14 cellular contexts compared by ENCODE assay signal in genomic region chr11:5550440-5551095, GRCh38. TPM values are rescaled to one million over a fixed set of nuclear protein-coding genes. Genes with fewer than 3 reads are reported as not detected.
DNase-seq lines count a peak whose midpoint lies in the region; ATAC-seq and TF ChIP-seq lines count a peak whose summit lies in the region.
"Had no signal": no experiment of that assay in that cellular context is flagged by ENCODE, and none has a peak within 500 bp of the region (broad histone marks: within the 10 kb centered on the region; RNA-seq: fewer than 3 reads in every experiment).

No MANE protein-coding gene starts in this region.

- ATAC-seq in GM21576 (IDR thresholded peaks at IDR 0.05; ENCODE audit: unreplicated experiment) = peak; percentile 55
- no peak for ATAC-seq in activated T-cell treated with anti-CD3 and anti-CD28 coated beads, Interleukin-2, amount 50 U/mL, for 4 hours
- ATAC-seq: gastrocnemius medialis, natural killer cell had no signal

- H3K9me3 ChIP-seq in fibroblast of lung (ENCODE audit: control insufficient read depth, insufficient read depth, low read depth, low read length) = no peaks in the 10 kb centered on the region
- H3K9me3 ChIP-seq: gastrocnemius medialis had no signal

- H3K4me3 Mint-ChIP-seq in chondrocyte (ENCODE audit: unreplicated experiment) = no peak overlapping the region
- H3K4me3 Mint-ChIP-seq in activated T-cell treated with anti-CD3 and anti-CD28 coated beads, Interleukin-2, amount 50 U/mL, for 4 hours = no peak overlapping the region
- H3K4me3 Mint-ChIP-seq: activated naive CD4-positive, alpha-beta T cell treated with anti-CD3 and anti-CD28 coated beads, Interleukin-2, amount 10 ng/mL, durations not matched to agents 7 days and 5 days; natural killer cell had no signal

- H2AFZ ChIP-seq in fibroblast of lung (ENCODE audit: low read length) = no peak overlapping the region

- H3K4me1 Mint-ChIP-seq in chondrocyte (ENCODE audit: low read depth) = peaks cover 8% of the 10 kb centered on the region
- H3K4me1 Mint-ChIP-seq in activated T-cell treated with anti-CD3 and anti-CD28 coated beads, Interleukin-2, amount 50 U/mL, for 4 hours (ENCODE audit: low read depth) = no peaks in the 10 kb centered on the region
- H3K4me1 Mint-ChIP-seq: activated naive CD4-positive, alpha-beta T cell treated with anti-CD3 and anti-CD28 coated beads, Interleukin-2, amount 10 ng/mL, durations not matched to agents 7 days and 5 days; natural killer cell had no signal

- peak overlapping the region; percentile 40 for H3K27ac ChIP-seq in fibroblast of lung (ENCODE audit: insufficient read depth, low read length)
- H3K27ac ChIP-seq: gastrocnemius medialis had no signal

- H3K4me1 ChIP-seq in fibroblast of lung (ENCODE audit: control insufficient read depth, extremely low read depth, insufficient read depth, low read length) = no peaks in the 10 kb centered on the region
- H3K4me1 ChIP-seq: gastrocnemius medialis had no signal

- no peak overlapping the region for H3K9ac ChIP-seq in fibroblast of lung (ENCODE audit: insufficient read depth, low read length)

- DNase-seq in BJ (ENCODE audit: low read depth) (peak; percentile 51), HK-2 (ENCODE audit: unreplicated experiment) (peak; percentile 1), fibroblast of lung (ENCODE audit: low read depth in 2 of 2) (peak; percentile 37 to 94), anterior cingulate cortex (lab: John Stamatoyannopoulos, UW) (no peak), chondrocyte (ENCODE audit: low spot score) (no peak), NCI-H524 treated with DMSO at 0.1 percent for 48 hours (lab: John Stamatoyannopoulos, UW) (no peak)
- DNase-seq in activated T-cell treated with anti-CD3 and anti-CD28 coated beads, Interleukin-2, amount 50 U/mL, for 4 hours = no peak
- DNase-seq: activated naive CD4-positive, alpha-beta T cell treated with anti-CD3 and anti-CD28 coated beads, Interleukin-2, amount 10 ng/mL, durations not matched to agents 7 days and 5 days; Calu3; gastrocnemius medialis; natural killer cell; NCI-H187 treated with DMSO at 0.1 percent for 48 hours; T-helper 9 cell had no signal

- no peak overlapping the region for H3K27ac Mint-ChIP-seq in chondrocyte (ENCODE audit: unreplicated experiment)
- H3K27ac Mint-ChIP-seq: activated naive CD4-positive, alpha-beta T cell treated with anti-CD3 and anti-CD28 coated beads, Interleukin-2, amount 10 ng/mL, durations not matched to agents 7 days and 5 days; natural killer cell had no signal

- no peaks in the 10 kb centered on the region for H3K36me3 ChIP-seq in BJ (ENCODE audit: control insufficient read depth, insufficient read depth, low read length)
- H3K36me3 ChIP-seq in fibroblast of lung (ENCODE audit: control insufficient read depth, insufficient read depth, low read length) = no peaks in the 10 kb centered on the region
- H3K36me3 ChIP-seq: gastrocnemius medialis had no signal

- H3K4me2 ChIP-seq in fibroblast of lung (ENCODE audit: extremely low read depth, insufficient read depth, low read length) = peak overlapping the region; percentile 46

- H3K9me3 Mint-ChIP-seq in chondrocyte (ENCODE audit: low read depth) = no peaks in the 10 kb centered on the region
- no peaks in the 10 kb centered on the region for H3K9me3 Mint-ChIP-seq in activated T-cell treated with anti-CD3 and anti-CD28 coated beads, Interleukin-2, amount 50 U/mL, for 4 hours
- H3K9me3 Mint-ChIP-seq: activated naive CD4-positive, alpha-beta T cell treated with anti-CD3 and anti-CD28 coated beads, Interleukin-2, amount 10 ng/mL, durations not matched to agents 7 days and 5 days; natural killer cell had no signal

- H3K4me3 ChIP-seq in BJ (ENCODE audit: low read depth, low read length) = no peak overlapping the region
- no peak overlapping the region for H3K4me3 ChIP-seq in fibroblast of lung (replicated peaks in 1 of 4; ENCODE audit: control extremely low read depth in 1 of 4, insufficient read depth in 1 of 4, low read depth in 3 of 4, low read length in 4 of 4)
- H3K4me3 ChIP-seq: gastrocnemius medialis had no signal

- H3K79me2 ChIP-seq in fibroblast of lung (ENCODE audit: control insufficient read depth, insufficient read depth, low read length) = no peaks in the 10 kb centered on the region

- TF ChIP-seq CTCF in BJ (IDR thresholded peaks at IDR 0.05; ENCODE audit: insufficient read depth, low read depth, low read length) = no peak
- no peak for TF ChIP-seq CTCF in fibroblast of lung (conservative IDR thresholded peaks at IDR 0.05 in 1 of 2, IDR thresholded peaks at IDR 0.05 in 1 of 2; ENCODE audit: low read depth in 1 of 2, low read length in 2 of 2)
- no peak for TF ChIP-seq CTCF in chondrocyte (IDR thresholded peaks at IDR 0.05)

- peaks cover 8% of the 10 kb centered on the region for H3K27me3 Mint-ChIP-seq in chondrocyte (ENCODE audit: low read depth)
- peaks cover 6% of the 10 kb centered on the region for H3K27me3 Mint-ChIP-seq in activated T-cell treated with anti-CD3 and anti-CD28 coated beads, Interleukin-2, amount 50 U/mL, for 4 hours (ENCODE audit: low read depth)

- POLR2A ChIA-PET in BJ (lab: Charles Lee) = no interaction called here

- H4K20me1 ChIP-seq in fibroblast of lung (ENCODE audit: control insufficient read depth, extremely low read depth, insufficient read depth, low read length) = no peaks in the 10 kb centered on the region

- CTCF ChIA-PET in BJ (lab: Yijun Ruan, JAX) = no interaction called here

- H3K36me3 Mint-ChIP-seq in chondrocyte (ENCODE audit: low read depth) = no peaks in the 10 kb centered on the region
- no peaks in the 10 kb centered on the region for H3K36me3 Mint-ChIP-seq in activated T-cell treated with anti-CD3 and anti-CD28 coated beads, Interleukin-2, amount 50 U/mL, for 4 hours (ENCODE audit: insufficient read depth)
- H3K36me3 Mint-ChIP-seq: activated naive CD4-positive, alpha-beta T cell treated with anti-CD3 and anti-CD28 coated beads, Interleukin-2, amount 10 ng/mL, durations not matched to agents 7 days and 5 days; natural killer cell had no signal

- H3K27me3 ChIP-seq in BJ (ENCODE audit: control insufficient read depth, insufficient read depth, low read length) (no peaks in the 10 kb centered on the region), fibroblast of lung (ENCODE audit: control insufficient read depth, insufficient read depth, low read length) (no peaks in the 10 kb centered on the region)
- H3K27me3 ChIP-seq: gastrocnemius medialis had no signal

RNA-seq across cellular contexts. Expression of gene OR52H1, which starts 2.2 kb away (rescaled TPM):
- polyA plus RNA-seq in BJ (2011; rRNA removed) (not detected in 2 replicates), fibroblast of lung (not detected in 2 replicates)
- 0.90 and 1.7 TPM in 2 replicates for polyA minus RNA-seq in BJ (2011; rRNA and poly(A)+ RNA removed)
- total RNA-seq in fibroblast of lung (0.50 and 0.51 TPM in 2 replicates), chondrocyte (0.39 TPM in 1 of 3 replicates, not detected in the others)
- polyA plus RNA-seq in fibroblast of lung (2012) = not detected in 2 replicates
- polyA minus RNA-seq in fibroblast of lung (ENCODE audit: low replicate concordance) = 8.1 TPM in 1 of 2 replicates, not detected in the other
- not detected for total RNA-seq in activated T-cell treated with anti-CD3 and anti-CD28 coated beads, Interleukin-2, amount 50 U/mL, for 4 hours
- total RNA-seq: Calu3, gastrocnemius medialis had no signal

RNA-seq across cellular contexts. Expression of gene OR52B6, which starts 30.1 kb away (rescaled TPM):
- polyA plus RNA-seq in BJ (2011; rRNA removed) (not detected in 2 replicates), fibroblast of lung (not detected in 2 replicates)
- not detected in 2 replicates for polyA minus RNA-seq in BJ (2011; rRNA and poly(A)+ RNA removed)
- total RNA-seq in fibroblast of lung (not detected in 2 replicates), chondrocyte (not detected in 3 replicates)
- polyA plus RNA-seq in fibroblast of lung (2012) = not detected in 2 replicates
- polyA minus RNA-seq in fibroblast of lung (ENCODE audit: low replicate concordance) = not detected in 2 replicates
- total RNA-seq in activated T-cell treated with anti-CD3 and anti-CD28 coated beads, Interleukin-2, amount 50 U/mL, for 4 hours = not detected
- total RNA-seq: Calu3, gastrocnemius medialis, natural killer cell had no signal

RNA-seq across cellular contexts. Expression of gene UBQLNL, which starts 34.1 kb away (rescaled TPM):
- polyA plus RNA-seq in BJ (2011; rRNA removed) (0.25 and 0.31 TPM in 2 replicates), fibroblast of lung (0.09 and 0.10 TPM in 2 replicates)
- 0.15 and 0.38 TPM in 2 replicates for polyA minus RNA-seq in BJ (2011; rRNA and poly(A)+ RNA removed)
- total RNA-seq in fibroblast of lung (under 0.01 and 0.17 TPM in 2 replicates), chondrocyte (0.22 to 0.41 TPM (median 0.23 TPM) in 3 replicates)
- 0.05 and 0.22 TPM in 2 replicates for polyA plus RNA-seq in fibroblast of lung (2012)
- polyA minus RNA-seq in fibroblast of lung (ENCODE audit: low replicate concordance) = not detected in 2 replicates
- total RNA-seq in activated T-cell treated with anti-CD3 and anti-CD28 coated beads, Interleukin-2, amount 50 U/mL, for 4 hours = not detected

RNA-seq across cellular contexts. Expression of gene UBQLN3, which starts 40.8 kb away (rescaled TPM):
- 0.05 TPM in 1 of 2 replicates, not detected in the other for polyA plus RNA-seq in BJ (2011; rRNA removed)
- 0.24 TPM in 1 of 2 replicates, not detected in the other for polyA minus RNA-seq in BJ (2011; rRNA and poly(A)+ RNA removed)
- total RNA-seq in fibroblast of lung = 0.17 TPM in 1 of 2 replicates, not detected in the other
- not detected in 2 replicates for polyA plus RNA-seq in fibroblast of lung
- not detected in 2 replicates for polyA plus RNA-seq in fibroblast of lung (2012)
- polyA minus RNA-seq in fibroblast of lung (ENCODE audit: low replicate concordance) = 1.9 TPM in 1 of 2 replicates, not detected in the other
- 0.13 to 0.31 TPM in 2 of 3 replicates, not detected in the other for total RNA-seq in chondrocyte
- total RNA-seq in activated T-cell treated with anti-CD3 and anti-CD28 coated beads, Interleukin-2, amount 50 U/mL, for 4 hours = not detected
- total RNA-seq: Calu3, gastrocnemius medialis had no signal

RNA-seq across cellular contexts. Expression of gene TRIM6, which starts 45.9 kb away (rescaled TPM):
- polyA plus RNA-seq in BJ (2011; rRNA removed) = 3.8 and 4.5 TPM in 2 replicates
- 1.7 and 1.9 TPM in 2 replicates for polyA minus RNA-seq in BJ (2011; rRNA and poly(A)+ RNA removed)
- 4.9 and 8.6 TPM in 2 replicates for total RNA-seq in fibroblast of lung
- polyA plus RNA-seq in fibroblast of lung = 8.2 and 13.8 TPM in 2 replicates
- 4.3 and 6.2 TPM in 2 replicates for polyA plus RNA-seq in fibroblast of lung (2012)
- polyA minus RNA-seq in fibroblast of lung (ENCODE audit: low replicate concordance) = 1.6 and 1.7 TPM in 2 replicates
- 1.5 to 2.3 TPM (median 2.1 TPM) in 3 replicates for total RNA-seq in chondrocyte
- under 1 TPM in 2 of 3 donors, not detected in 1; 0.14 to 0.30 TPM for total RNA-seq in activated T-cell treated with anti-CD3 and anti-CD28 coated beads, Interleukin-2, amount 50 U/mL, for 4 hours

Comparison
In these comparisons a context has a peak if more than half of its experiments do, and no peak if none do; other contexts are left out.
1. DNase-seq: peak in BJ (single experiment), HK-2 (single experiment) and fibroblast of lung (2 of 2); none in anterior cingulate cortex (0 of 58), chondrocyte (single experiment), NCI-H524 treated with DMSO at 0.1 percent for 48 hours (single experiment) and activated T-cell treated with anti-CD3 and anti-CD28 coated beads, Interleukin-2, amount 50 U/mL, for 4 hours (single experiment).